In genomic region chr9:96984887-96985286, GRCh38 we compare ENCODE assay signal across 17 cellular contexts. TPM values are rescaled to one million over a fixed set of nuclear protein-coding genes. Genes with fewer than 3 reads are reported as not detected.
"Had no signal": no experiment of that assay in that cellular context is flagged by ENCODE, and none has a peak within 500 bp of the region (broad histone marks: within the 10 kb centered on the region; RNA-seq: fewer than 3 reads in every experiment).

No MANE protein-coding gene starts in this region.

RNA-seq across cellular contexts. Expression of gene NUTM2G, which starts 56.2 kb away (rescaled TPM):
- total RNA-seq: cerebellum, colonic mucosa, dermis microvascular lymphatic vessel endothelial cell, endodermal cell, esophagus mucosa, esophagus squamous epithelium, gastroesophageal sphincter, heart left ventricle, left colon, left lung, lower leg skin, lower lobe of right lung, lung microvascular endothelial cell, mesenteric fat pad, mononuclear cell, mucosa of gallbladder had no signal
- polyA plus RNA-seq: heart left ventricle, keratinocyte had no signal
